Comparison of ENCODE assay signal across 28 cellular contexts in the genomic region with DNA sequence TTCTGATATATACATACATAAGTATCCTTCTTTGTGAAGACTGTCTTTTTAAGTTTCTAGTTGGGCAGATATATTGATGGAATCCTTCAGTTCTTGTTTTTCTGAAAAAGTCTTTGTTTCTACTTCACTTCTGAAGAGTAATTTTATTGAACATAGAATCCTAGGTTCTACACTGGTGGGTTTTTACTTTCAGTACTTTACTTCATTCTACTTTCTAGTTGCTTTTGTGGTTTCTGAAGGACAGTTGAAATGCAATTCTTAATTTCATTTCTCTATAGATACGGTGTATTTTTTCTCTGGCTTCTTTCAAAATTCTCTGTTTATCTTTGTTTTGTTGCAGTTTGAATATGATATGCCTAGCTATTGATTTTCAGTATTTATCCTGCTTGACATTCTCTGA.
"Had no signal": no experiment of that assay in that cellular context is flagged by ENCODE, and none has a peak within 500 bp of the region (broad histone marks: within the 10 kb centered on the region; RNA-seq: fewer than 3 reads in every experiment).

No MANE protein-coding gene starts in this region.

- H3K36me3 Mint-ChIP-seq: natural killer cell; neural progenitor cell; stimulated activated memory B cell treated with anti-CD40 and anti-IgM and Interleukin-4, amounts not matched to agents 10 μg/mL and 1 μg/mL and 100 μg/mL, for 72 hours had no signal

- H3K27ac ChIP-seq: neural progenitor cell, ovary, parathyroid adenoma, psoas muscle, right lobe of liver, sigmoid colon, suprapubic skin, testis, tibial artery, upper lobe of left lung, vagina had no signal

- H3K27me3 Mint-ChIP-seq: progenitor cell of endocrine pancreas; stimulated activated memory B cell treated with anti-CD40 and anti-IgM and Interleukin-4, amounts not matched to agents 10 μg/mL and 1 μg/mL and 100 μg/mL, for 72 hours; stimulated activated naive CD8-positive, alpha-beta T cell treated with anti-CD3 and anti-CD28 coated beads, Interleukin-15, amount 100 ng/mL, for 72 hours had no signal

- H3K4me1 Mint-ChIP-seq: natural killer cell; neural progenitor cell; stimulated activated memory B cell treated with anti-CD40 and anti-IgM and Interleukin-4, amounts not matched to agents 10 μg/mL and 1 μg/mL and 100 μg/mL, for 72 hours; stimulated activated naive CD8-positive, alpha-beta T cell treated with anti-CD3 and anti-CD28 coated beads, Interleukin-15, amount 100 ng/mL, for 72 hours had no signal

- H3K4me2 ChIP-seq: neural progenitor cell had no signal

- H3K9me3 ChIP-seq: ovary, psoas muscle, right lobe of liver, sigmoid colon, suprapubic skin, testis, tibial artery, upper lobe of left lung, vagina had no signal

- ATAC-seq: natural killer cell; psoas muscle; right cardiac atrium; right lobe of liver; stimulated activated memory B cell treated with anti-CD40 and anti-IgM and Interleukin-4, amounts not matched to agents 10 μg/mL and 1 μg/mL and 100 μg/mL, for 72 hours; stimulated activated naive CD8-positive, alpha-beta T cell treated with anti-CD3 and anti-CD28 coated beads, Interleukin-15, amount 100 ng/mL, for 72 hours; stimulated activated naive CD8-positive, alpha-beta T cell treated with anti-CD3 and anti-CD28 coated beads, Interleukin-15, Interleukin-2, amounts not matched to agents 100 U/mL and 50 U/mL, for 24 hours had no signal

- H3K27ac Mint-ChIP-seq: natural killer cell; nephron; neural progenitor cell; progenitor cell of endocrine pancreas; stimulated activated memory B cell treated with anti-CD40 and anti-IgM and Interleukin-4, amounts not matched to agents 10 μg/mL and 1 μg/mL and 100 μg/mL, for 72 hours; stimulated activated naive CD8-positive, alpha-beta T cell treated with anti-CD3 and anti-CD28 coated beads, Interleukin-15, amount 100 ng/mL, for 72 hours had no signal

- H3K79me2 ChIP-seq: parathyroid adenoma had no signal

- H3K4me3 ChIP-seq: neural progenitor cell, ovary, psoas muscle, right lobe of liver, sigmoid colon, suprapubic skin, testis, tibial artery, upper lobe of left lung, vagina had no signal

- H3K4me3 Mint-ChIP-seq: natural killer cell; nephron; neural progenitor cell; stimulated activated memory B cell treated with anti-CD40 and anti-IgM and Interleukin-4, amounts not matched to agents 10 μg/mL and 1 μg/mL and 100 μg/mL, for 72 hours; stimulated activated naive CD8-positive, alpha-beta T cell treated with anti-CD3 and anti-CD28 coated beads, Interleukin-15, amount 100 ng/mL, for 72 hours had no signal

- H3K36me3 ChIP-seq: neural progenitor cell, ovary, right lobe of liver, sigmoid colon, suprapubic skin, tibial artery, upper lobe of left lung, vagina had no signal

- H3K27me3 ChIP-seq: neural progenitor cell, ovary, right lobe of liver, sigmoid colon, suprapubic skin, testis, tibial artery, upper lobe of left lung, vagina had no signal

- H2AFZ ChIP-seq: neural progenitor cell, parathyroid adenoma had no signal

- H3K9ac ChIP-seq: neural progenitor cell, parathyroid adenoma had no signal

- DNase-seq: natural killer cell; occipital lobe; ovary; posterior cingulate gyrus; psoas muscle; right cardiac atrium; right lobe of liver; sigmoid colon; small intestine; stimulated activated CD4-positive, alpha-beta T cell treated with anti-CD3 and anti-CD28 coated beads, Interleukin-15, amount 100 ng/mL, for 24 hours; stimulated activated CD4-positive, alpha-beta T cell treated with anti-CD3 and anti-CD28 coated beads, Interleukin-4, amount 100 ng/mL, for 1 hour; stimulated activated CD4-positive, alpha-beta T cell treated with anti-CD3 and anti-CD28 coated beads, Interleukin-4, amount 100 ng/mL, for 4 hours; stimulated activated CD8-positive, alpha-beta memory T cell treated with anti-CD3 and anti-CD28 coated beads, Interleukin-4, amount 100 ng/mL, for 48 hours; stimulated activated naive CD4-positive, alpha-beta T cell; stimulated activated naive CD8-positive, alpha-beta T cell treated with anti-CD3 and anti-CD28 coated beads, Interleukin-15, amount 100 ng/mL, for 72 hours; stimulated activated naive CD8-positive, alpha-beta T cell treated with anti-CD3 and anti-CD28 coated beads, Interleukin-15, Interleukin-2, amounts not matched to agents 100 U/mL and 50 U/mL, for 24 hours; substantia nigra; testis; tibial artery; trophoblast cell; upper lobe of left lung had no signal

- H3K4me1 ChIP-seq: neural progenitor cell, parathyroid adenoma, psoas muscle, right lobe of liver, sigmoid colon, suprapubic skin, testis, tibial artery, upper lobe of left lung, vagina had no signal
